Comparison of ENCODE assay signal across 20 cellular contexts in the genomic region with DNA sequence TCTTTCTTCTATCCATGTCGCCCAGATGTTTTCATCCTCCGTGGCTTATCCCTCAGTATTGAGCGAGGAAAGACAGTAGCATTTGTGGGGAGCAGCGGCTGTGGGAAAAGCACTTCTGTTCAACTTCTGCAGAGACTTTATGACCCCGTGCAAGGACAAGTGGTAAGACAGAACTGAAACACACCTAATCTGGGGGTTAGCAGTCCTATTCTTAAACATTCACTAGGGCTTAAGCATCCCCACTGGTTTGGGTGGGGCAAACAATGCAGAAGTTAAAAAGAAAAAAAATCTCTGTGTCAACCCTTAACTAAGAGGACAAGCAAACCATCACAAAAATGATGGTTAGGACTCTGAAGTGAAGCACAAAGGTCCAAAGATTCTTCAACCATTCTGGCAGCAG. TPM values are rescaled to one million over a fixed set of nuclear protein-coding genes. Genes with fewer than 3 reads are reported as not detected.
DNase-seq lines count a peak whose midpoint lies in the region; ATAC-seq and TF ChIP-seq lines count a peak whose summit lies in the region.
"Had no signal": no experiment of that assay in that cellular context is flagged by ENCODE, and none has a peak within 500 bp of the region (broad histone marks: within the 10 kb centered on the region; RNA-seq: fewer than 3 reads in every experiment).

No MANE protein-coding gene starts in this region.

- H3K27ac ChIP-seq in hepatocyte (no peak overlapping the region), heart right ventricle (no peak overlapping the region), substantia nigra (ENCODE audit: low read depth, low read length, poor library complexity, severe bottlenecking) (no peak overlapping the region), gastrocnemius medialis (no peak overlapping the region)
- H3K27ac ChIP-seq: BLaER1 treated with 17β-estradiol and CSF1 and Interleukin-3, amounts not matched to agents 10 nM and 100 nM; GM23248 had no signal

- H3K4me3 ChIP-seq in hepatocyte, result no peak overlapping the region
- H3K4me3 ChIP-seq in heart right ventricle, result no peak overlapping the region
- no peak overlapping the region for H3K4me3 ChIP-seq in gastrocnemius medialis
- H3K4me3 ChIP-seq: BLaER1 treated with 17β-estradiol and CSF1 and Interleukin-3, amounts not matched to agents 10 nM and 100 nM; GM23248 had no signal

- DNase-seq in hepatocyte (ENCODE audit: low spot score) (no peak), heart right ventricle (no peak), substantia nigra (lab: John Stamatoyannopoulos, UW) (no peak), gastrocnemius medialis (no peak)
- DNase-seq: GDM1, GM23248, KG1, NCI-H1092 treated with DMSO at 0.1 percent for 48 hours, NCI-H1694 treated with DMSO at 0.1 percent for 48 hours, NCI-H526 treated with DMSO at 0.1 percent for 48 hours, OCI-M1, RPMI8226, SIG-M5 had no signal

- WGBS in hepatocyte (ENCODE audit: low lambda C conversion rate, missing lambda C conversion rate), result 63% methylated on average over 5 of the region's 5 CpGs
- 83 to 84% methylated on average over 5 of the region's 5 CpGs for WGBS in heart right ventricle, 2 donors

- intact Hi-C loops in heart right ventricle (cut with DNase I), result no loop called here
- intact Hi-C loops in gastrocnemius medialis (cut with DNase I; ENCODE audit: low total_unique reads), result no loop called here

- H3K4me2 ChIP-seq in hepatocyte, result peak overlapping the region; percentile 1
- H3K4me2 ChIP-seq: BLaER1 treated with 17β-estradiol and CSF1 and Interleukin-3, amounts not matched to agents 10 nM and 100 nM had no signal

- no peaks in the 10 kb centered on the region for H4K20me1 ChIP-seq in hepatocyte (ENCODE audit: insufficient read depth, poor library complexity, severe bottlenecking)
- H4K20me1 ChIP-seq: BLaER1 treated with 17β-estradiol and CSF1 and Interleukin-3, amounts not matched to agents 10 nM and 100 nM had no signal

- peaks cover 3% of the 10 kb centered on the region for H3K4me1 ChIP-seq in hepatocyte (ENCODE audit: insufficient read depth)
- H3K4me1 ChIP-seq in heart right ventricle, result no peaks in the 10 kb centered on the region
- H3K4me1 ChIP-seq in gastrocnemius medialis, result no peaks in the 10 kb centered on the region
- H3K4me1 ChIP-seq: BLaER1 treated with 17β-estradiol and CSF1 and Interleukin-3, amounts not matched to agents 10 nM and 100 nM had no signal

- H2AFZ ChIP-seq in hepatocyte, result no peak overlapping the region
- H2AFZ ChIP-seq: GM23248 had no signal

- H3K9me3 ChIP-seq in hepatocyte (ENCODE audit: low read depth) (no peaks in the 10 kb centered on the region), heart right ventricle (no peaks in the 10 kb centered on the region), gastrocnemius medialis (no peaks in the 10 kb centered on the region)
- H3K9me3 ChIP-seq: BLaER1 treated with 17β-estradiol and CSF1 and Interleukin-3, amounts not matched to agents 10 nM and 100 nM had no signal

- in situ Hi-C loops in gastrocnemius medialis (cut with MboI; ENCODE audit: low sequenced_read_pairs in 4 of 4), result no loop called here

- H3K36me3 ChIP-seq in hepatocyte (replicated peaks; ENCODE audit: insufficient read depth, low read depth) (no peaks in the 10 kb centered on the region), heart right ventricle (no peaks in the 10 kb centered on the region), gastrocnemius medialis (no peaks in the 10 kb centered on the region)
- H3K36me3 ChIP-seq: BLaER1 treated with 17β-estradiol and CSF1 and Interleukin-3, amounts not matched to agents 10 nM and 100 nM had no signal

- ATAC-seq in GM18511 (IDR thresholded peaks at IDR 0.05; ENCODE audit: unreplicated experiment) (peak; percentile 48), GM19463 (IDR thresholded peaks at IDR 0.05; ENCODE audit: unreplicated experiment) (peak; percentile 41), HG03139 (IDR thresholded peaks at IDR 0.05; ENCODE audit: unreplicated experiment) (peak; percentile 40), heart right ventricle (no peak), gastrocnemius medialis (no peak)
- ATAC-seq: HCT116, HepG2 had no signal

- TF ChIP-seq POLR2A in gastrocnemius medialis (IDR thresholded peaks at IDR 0.05), result no peak

- no peaks in the 10 kb centered on the region for H3K79me2 ChIP-seq in hepatocyte

- H3K27me3 ChIP-seq in hepatocyte (no peaks in the 10 kb centered on the region), heart right ventricle (peaks cover 0 to 7% (median 0%) of the 10 kb centered on the region in 7 donors), gastrocnemius medialis (no peaks in the 10 kb centered on the region)
- H3K27me3 ChIP-seq: BLaER1 treated with 17β-estradiol and CSF1 and Interleukin-3, amounts not matched to agents 10 nM and 100 nM had no signal

- TF ChIP-seq CTCF in hepatocyte (IDR thresholded peaks at IDR 0.05; ENCODE audit: poor library complexity), result no peak
- TF ChIP-seq CTCF in heart right ventricle (IDR thresholded peaks at IDR 0.05), result no peak
- TF ChIP-seq CTCF in gastrocnemius medialis (IDR thresholded peaks at IDR 0.05 in 4 of 5, conservative IDR thresholded peaks at IDR 0.05 in 1 of 5), result no peak

- H3K9me2 ChIP-seq in hepatocyte (replicated peaks; ENCODE audit: insufficient read depth), result no peaks in the 10 kb centered on the region

RNA-seq across cellular contexts. Expression of a gene that starts 43.8 kb away (rescaled TPM):
- total RNA-seq in hepatocyte, result 0.12 and 1.0 TPM in 2 replicates
- 0.04 and 0.10 TPM in 2 replicates for polyA plus RNA-seq in hepatocyte
- not detected for total RNA-seq in heart right ventricle
- polyA plus RNA-seq in heart right ventricle, result not detected
- not detected for total RNA-seq in gastrocnemius medialis
- total RNA-seq: GM23248, HepG2, M059J had no signal
- polyA plus RNA-seq: GM23248, HepG2 had no signal

Comparison
In these comparisons a context has a peak if more than half of its experiments do, and no peak if none do; other contexts are left out.
1. ATAC-seq: peak in GM18511 (single experiment), GM19463 (single experiment) and HG03139 (single experiment); none in heart right ventricle (0 of 8) and gastrocnemius medialis (0 of 2).